Comparison of ENCODE assay signal across 23 cellular contexts in genomic region chr2:52933878-52934277, GRCh38.
A peak's percentile ranks its signal among the peaks of the same experiment; 100 is the strongest.
DNase-seq lines count a peak whose midpoint lies in the region; ATAC-seq and TF ChIP-seq lines count a peak whose summit lies in the region.
"Had no signal": no experiment of that assay in that cellular context is flagged by ENCODE, and none has a peak within 500 bp of the region (broad histone marks: within the 10 kb centered on the region; RNA-seq: fewer than 3 reads in every experiment).

No MANE protein-coding gene starts in this region.

- intact Hi-C loops in PC-9 (cut with micrococcal nuclease; ENCODE audit: unreplicated experiment), result no loop called here
- intact Hi-C loops in Right ventricle myocardium superior (cut with DNase I), result no loop called here
- intact Hi-C loops in transverse colon (cut with DNase I; ENCODE audit: low total_unique reads), result no loop called here

- H3K4me3 Mint-ChIP-seq in mesothelial cell of epicardium, result no peak overlapping the region
- H3K4me3 Mint-ChIP-seq: activated CD4-positive, alpha-beta T cell treated with anti-CD3 and anti-CD28 coated beads, Interleukin-2, amount 10 ng/mL, durations not matched to agents 24 days and 14 days; activated CD8-positive, alpha-beta memory T cell treated with anti-CD3 and anti-CD28 coated beads, Interleukin-2, amount 10 ng/mL, durations not matched to agents 7 days and 5 days; activated naive CD8-positive, alpha-beta T cell treated with anti-CD3 and anti-CD28 coated beads for 36 hours; dendritic cell treated with granulocyte-macrophage colony-stimulating factor and Interleukin-4, amounts not matched to agents 40 ng/mL and 50 ng/mL, for 4 days; IgD-negative memory B cell; neural progenitor cell had no signal

- H3K4me1 ChIP-seq in PC-9 (replicated peaks; ENCODE audit: insufficient read depth), result peaks cover 19% of the 10 kb centered on the region
- no peaks in the 10 kb centered on the region for H3K4me1 ChIP-seq in transverse colon
- H3K4me1 ChIP-seq: neural progenitor cell, SJSA1, suprapubic skin, uterus had no signal

- DNase-seq in AG04450 (ENCODE audit: low read depth, low spot score), result peak; percentile 27
- DNase-seq in PC-9, result no peak
- no peak for DNase-seq in epithelial cell of prostate (ENCODE audit: low read depth, low spot score)
- DNase-seq in mesothelial cell of epicardium (ENCODE audit: low spot score in 2 of 2, unreplicated experiment in 2 of 2), result no peak
- no peak for DNase-seq in Right ventricle myocardium superior
- no peak for DNase-seq in transverse colon
- DNase-seq in H7, result no peak
- DNase-seq: activated CD4-positive, alpha-beta T cell treated with anti-CD3 and anti-CD28 coated beads, Interleukin-2, amount 10 ng/mL, durations not matched to agents 24 days and 14 days; activated CD8-positive, alpha-beta memory T cell treated with anti-CD3 and anti-CD28 coated beads, Interleukin-2, amount 10 ng/mL, durations not matched to agents 7 days and 5 days; activated naive CD8-positive, alpha-beta T cell treated with anti-CD3 and anti-CD28 coated beads for 36 hours; DMS 273 treated with DMSO at 0.1 percent for 48 hours; NCI-H2171 treated with DMSO at 0.1 percent for 48 hours; retina; stimulated activated CD4-positive, alpha-beta T cell treated with anti-CD3 and anti-CD28 coated beads, Interleukin-12 subunit alpha, Interleukin-12 subunit beta, amount 100 ng/mL, for 4 hours; stimulated activated CD8-positive, alpha-beta memory T cell treated with anti-CD3 and anti-CD28 coated beads, Interleukin-4, amount 100 ng/mL, for 48 hours; uterus had no signal

- H3K9me3 ChIP-seq in AG04450 (ENCODE audit: control insufficient read depth, insufficient read depth, low read length) (peaks cover 7% of the 10 kb centered on the region; the same call in 1 of the 2 replicates), PC-9 (ENCODE audit: insufficient read depth, low read depth) (peaks cover 26% of the 10 kb centered on the region), transverse colon (peaks cover 0 to 7% of the 10 kb centered on the region in 2 donors)
- H3K9me3 ChIP-seq: SJSA1, suprapubic skin, uterus had no signal

- in situ Hi-C loops in transverse colon (cut with MboI; ENCODE audit: low pct_ligation_motif_present in 1 of 4, low pct_unique_long_range_greater_than_20kb in 1 of 4, low sequenced_read_pairs in 3 of 4), result no loop called here

- H3K27ac Mint-ChIP-seq in mesothelial cell of epicardium, result peak overlapping the region; percentile 87
- H3K27ac Mint-ChIP-seq: activated CD4-positive, alpha-beta T cell treated with anti-CD3 and anti-CD28 coated beads, Interleukin-2, amount 10 ng/mL, durations not matched to agents 24 days and 14 days; activated CD8-positive, alpha-beta memory T cell treated with anti-CD3 and anti-CD28 coated beads, Interleukin-2, amount 10 ng/mL, durations not matched to agents 7 days and 5 days; activated naive CD8-positive, alpha-beta T cell treated with anti-CD3 and anti-CD28 coated beads for 36 hours; dendritic cell treated with granulocyte-macrophage colony-stimulating factor and Interleukin-4, amounts not matched to agents 40 ng/mL and 50 ng/mL, for 4 days; IgD-negative memory B cell; neural progenitor cell had no signal

- H3K9me2 ChIP-seq in PC-9 (ENCODE audit: insufficient read depth), result no peaks in the 10 kb centered on the region

- peak overlapping the region; percentile 81 for H2AFZ ChIP-seq in PC-9
- H2AFZ ChIP-seq: neural progenitor cell had no signal

- no peaks in the 10 kb centered on the region for H3K79me2 ChIP-seq in PC-9 (ENCODE audit: low read depth)

- H3K36me3 Mint-ChIP-seq in mesothelial cell of epicardium, result peaks cover 5% of the 10 kb centered on the region
- H3K36me3 Mint-ChIP-seq: activated CD8-positive, alpha-beta memory T cell treated with anti-CD3 and anti-CD28 coated beads, Interleukin-2, amount 10 ng/mL, durations not matched to agents 7 days and 5 days; activated naive CD8-positive, alpha-beta T cell treated with anti-CD3 and anti-CD28 coated beads for 36 hours; IgD-negative memory B cell; neural progenitor cell had no signal

- H4K20me1 ChIP-seq in PC-9 (ENCODE audit: insufficient read depth), result no peaks in the 10 kb centered on the region

- no peak for TF ChIP-seq EP300 in transverse colon (IDR thresholded peaks at IDR 0.05; ENCODE audit: low read depth)

- peaks cover 16% of the 10 kb centered on the region for H3F3A ChIP-seq in PC-9 (ENCODE audit: insufficient read depth, low read depth)

- H3K27me3 ChIP-seq in AG04450 (ENCODE audit: control insufficient read depth, insufficient read depth, low read length), result no peaks in the 10 kb centered on the region
- no peaks in the 10 kb centered on the region for H3K27me3 ChIP-seq in PC-9 (ENCODE audit: insufficient read depth, low read depth)
- H3K27me3 ChIP-seq in transverse colon, result no peaks in the 10 kb centered on the region
- H3K27me3 ChIP-seq in H7 (ENCODE audit: control insufficient read depth, insufficient read depth, low read length), result no peaks in the 10 kb centered on the region
- H3K27me3 ChIP-seq: cardiac muscle cell, neural progenitor cell, SJSA1, suprapubic skin, uterus had no signal

- H3K4me1 Mint-ChIP-seq in mesothelial cell of epicardium, result peaks cover 13% of the 10 kb centered on the region
- H3K4me1 Mint-ChIP-seq: neural progenitor cell had no signal

- no peak for ATAC-seq in Right ventricle myocardium superior (ENCODE audit: poor library complexity)
- no peak for ATAC-seq in HG03520 (IDR thresholded peaks at IDR 0.05; ENCODE audit: unreplicated experiment)
- ATAC-seq: activated CD8-positive, alpha-beta memory T cell treated with anti-CD3 and anti-CD28 coated beads, Interleukin-2, amount 10 ng/mL, durations not matched to agents 7 days and 5 days had no signal

- TF ChIP-seq CTCF in AG04450 (IDR thresholded peaks at IDR 0.05; ENCODE audit: low read depth, low read length), result no peak
- no peak for TF ChIP-seq CTCF in PC-9 (conservative IDR thresholded peaks at IDR 0.05)
- TF ChIP-seq CTCF in mesothelial cell of epicardium (IDR thresholded peaks at IDR 0.05; ENCODE audit: unreplicated experiment), result no peak
- no peak for TF ChIP-seq CTCF in transverse colon (IDR thresholded peaks at IDR 0.05)

- H3K36me3 ChIP-seq in PC-9 (ENCODE audit: low read depth), result no peaks in the 10 kb centered on the region
- H3K36me3 ChIP-seq in transverse colon, result no peaks in the 10 kb centered on the region
- no peaks in the 10 kb centered on the region for H3K36me3 ChIP-seq in H7 (replicated peaks; ENCODE audit: control insufficient read depth, insufficient read depth, low read length)
- H3K36me3 ChIP-seq: cardiac muscle cell, neural progenitor cell, SJSA1, suprapubic skin, uterus had no signal

- no peaks in the 10 kb centered on the region for H3K27me3 Mint-ChIP-seq in mesothelial cell of epicardium (ENCODE audit: low read depth)
- H3K27me3 Mint-ChIP-seq: activated CD4-positive, alpha-beta T cell treated with anti-CD3 and anti-CD28 coated beads, Interleukin-2, amount 10 ng/mL, durations not matched to agents 24 days and 14 days; activated CD8-positive, alpha-beta memory T cell treated with anti-CD3 and anti-CD28 coated beads, Interleukin-2, amount 10 ng/mL, durations not matched to agents 7 days and 5 days; activated naive CD8-positive, alpha-beta T cell treated with anti-CD3 and anti-CD28 coated beads for 36 hours; dendritic cell treated with granulocyte-macrophage colony-stimulating factor and Interleukin-4, amounts not matched to agents 40 ng/mL and 50 ng/mL, for 4 days; IgD-negative memory B cell had no signal

- CTCF ChIA-PET in AG04450 (lab: Charles Lee), result no interaction called here
- CTCF ChIA-PET in PC-9 (lab: Charles Lee), result no interaction called here

- peak overlapping the region; percentile 66 for H3K27ac ChIP-seq in AG04450 (ENCODE audit: low read depth, low read length)
- H3K27ac ChIP-seq in PC-9, result peak overlapping the region; percentile 98
- peak overlapping the region; percentile 96 for H3K27ac ChIP-seq in epithelial cell of prostate
- no peak overlapping the region for H3K27ac ChIP-seq in transverse colon
- H3K27ac ChIP-seq: cardiac muscle cell, neural progenitor cell, SJSA1, suprapubic skin, uterus had no signal

- 0 out of 2 replicates have a peak overlapping the region, but pooled peaks have one; percentile 11 for H3K4me3 ChIP-seq in AG04450 (ENCODE audit: low read depth, low read length)
- peak overlapping the region; percentile 39; the same call in 1 of the 2 replicates for H3K4me3 ChIP-seq in PC-9
- no peak overlapping the region for H3K4me3 ChIP-seq in transverse colon
- H3K4me3 ChIP-seq in H7 (ENCODE audit: insufficient read depth, low read depth, low read length), result no peak overlapping the region
- H3K4me3 ChIP-seq: cardiac muscle cell, neural progenitor cell, SJSA1, suprapubic skin, uterus had no signal

- peak overlapping the region; percentile 57 for H3K4me2 ChIP-seq in PC-9
- H3K4me2 ChIP-seq: neural progenitor cell had no signal

- 45 to 57% methylated on average over 2 of the region's 2 CpGs for WGBS in transverse colon (ENCODE audit: low coverage in 1 of 2), 2 donors

- no peak for TF ChIP-seq POLR2A in transverse colon (IDR thresholded peaks at IDR 0.05)

- POLR2A ChIA-PET in AG04450 (lab: Yijun Ruan, JAX), result no interaction called here
- POLR2A ChIA-PET in PC-9 (lab: Charles Lee; ENCODE audit: unreplicated experiment), result no interaction called here

- BruUV-seq in PC-9 (replicated peaks; lab: Mats Ljungman, UMichigan), result TSS peak; percentile 83

- H3K9me3 Mint-ChIP-seq in mesothelial cell of epicardium, result peaks cover 17% of the 10 kb centered on the region

Comparison
In these comparisons a context has a peak if more than half of its experiments do, and no peak if none do; other contexts are left out.
1. H3K27ac ChIP-seq: peak in AG04450 (single experiment), PC-9 (single experiment) and epithelial cell of prostate (single experiment); none in transverse colon (0 of 4).
2. H3K4me3 ChIP-seq: peak in AG04450 (single experiment) and PC-9 (single experiment); none in transverse colon (0 of 4) and H7 (single experiment).